In genomic region chr11:66546966-66547661, GRCh38 we compare ENCODE assay signal across 10 cellular contexts. TPM values are rescaled to one million over a fixed set of nuclear protein-coding genes. Genes with fewer than 3 reads are reported as not detected.
DNase-seq lines count a peak whose midpoint lies in the region; ATAC-seq and TF ChIP-seq lines count a peak whose summit lies in the region.
"Had no signal": no experiment of that assay in that cellular context is flagged by ENCODE, and none has a peak within 500 bp of the region (broad histone marks: within the 10 kb centered on the region; RNA-seq: fewer than 3 reads in every experiment).

No MANE protein-coding gene starts in this region.

- peak overlapping the region; percentile 77 for H2AFZ ChIP-seq in SU-DHL-6 (ENCODE audit: low read depth, low read length, severe bottlenecking)

- no peaks in the 10 kb centered on the region for H3K27me3 Mint-ChIP-seq in activated T-cell treated with anti-CD3 and anti-CD28 coated beads, Interleukin-2, amount 50 U/mL, for 4 hours (ENCODE audit: low read depth)

- H3K9me3 ChIP-seq in SU-DHL-6 (ENCODE audit: insufficient read depth, low read length): no peaks in the 10 kb centered on the region
- H3K9me3 ChIP-seq in iPS DF 6.9 (ENCODE audit: control insufficient read depth, insufficient read depth, low read length): no peaks in the 10 kb centered on the region
- H3K9me3 ChIP-seq in suprapubic skin: no peaks in the 10 kb centered on the region

- H3K27ac ChIP-seq in SU-DHL-6 (ENCODE audit: low read depth, low read length) (no peak overlapping the region), iPS DF 6.9 (ENCODE audit: low read length) (no peak overlapping the region), suprapubic skin (no peak overlapping the region)

- H3K36me3 ChIP-seq in SU-DHL-6 (ENCODE audit: low read length) (no peaks in the 10 kb centered on the region), iPS DF 6.9 (ENCODE audit: control insufficient read depth, insufficient read depth, low read length) (no peaks in the 10 kb centered on the region), suprapubic skin (peaks cover 13% of the 10 kb centered on the region)

- no peak for TF ChIP-seq CTCF in SU-DHL-6 (IDR thresholded peaks at IDR 0.05; ENCODE audit: insufficient read depth, low read length, poor library complexity, severe bottlenecking)
- TF ChIP-seq CTCF in suprapubic skin (IDR thresholded peaks at IDR 0.05): no peak

- no peaks in the 10 kb centered on the region for H3K9me3 Mint-ChIP-seq in activated T-cell treated with anti-CD3 and anti-CD28 coated beads, Interleukin-2, amount 50 U/mL, for 4 hours

- no peak for TF ChIP-seq POLR2A in suprapubic skin (IDR thresholded peaks at IDR 0.05)

- no peaks in the 10 kb centered on the region for H3K79me2 ChIP-seq in SU-DHL-6 (ENCODE audit: insufficient read depth, low read length)

- no peak for ATAC-seq in activated T-cell treated with anti-CD3 and anti-CD28 coated beads, Interleukin-2, amount 50 U/mL, for 4 hours
- ATAC-seq in HG03045 (IDR thresholded peaks at IDR 0.05; ENCODE audit: unreplicated experiment): no peak

- peaks cover 7% of the 10 kb centered on the region for H3K36me3 Mint-ChIP-seq in activated T-cell treated with anti-CD3 and anti-CD28 coated beads, Interleukin-2, amount 50 U/mL, for 4 hours (ENCODE audit: insufficient read depth)

- WGBS in iPS DF 6.9 (ENCODE audit: insufficient coverage, insufficient read length): no CpG with 5 or more reads among the region's 18 CpGs
- 48% methylated on average over 6 of the region's 18 CpGs for WGBS in suprapubic skin

- no peak for DNase-seq in activated T-cell treated with anti-CD3 and anti-CD28 coated beads, Interleukin-2, amount 50 U/mL, for 4 hours
- DNase-seq in activated T-cell treated with anti-CD3 and anti-CD28 coated beads, Interleukin-2, amount 50 U/mL, for 1 hour: no peak
- DNase-seq in iPS DF 6.9 (ENCODE audit: low read depth, low spot score): no peak
- DNase-seq in suprapubic skin (ENCODE audit: low spot score in 2 of 2): no peak
- no peak for DNase-seq in AG08396 (ENCODE audit: low spot score)
- no peak for DNase-seq in NCI-H1930 (lab: John Stamatoyannopoulos, UW)
- DNase-seq: COR-L47, NCI-H526 treated with DMSO at 0.1 percent for 48 hours had no signal

- no peak for TF ChIP-seq EP300 in suprapubic skin (IDR thresholded peaks at IDR 0.05)

- peak overlapping the region; percentile 96 for H3K4me2 ChIP-seq in SU-DHL-6 (ENCODE audit: low read depth, low read length, poor library complexity, severe bottlenecking)

- no peaks in the 10 kb centered on the region for H3K27me3 ChIP-seq in SU-DHL-6 (ENCODE audit: low read length)
- no peaks in the 10 kb centered on the region for H3K27me3 ChIP-seq in iPS DF 6.9 (ENCODE audit: control insufficient read depth, insufficient read depth, low read length)
- no peaks in the 10 kb centered on the region for H3K27me3 ChIP-seq in suprapubic skin

- H3K9me2 ChIP-seq in SU-DHL-6 (replicated peaks; ENCODE audit: insufficient read depth, low read length): no peaks in the 10 kb centered on the region

- H3K4me1 Mint-ChIP-seq in activated T-cell treated with anti-CD3 and anti-CD28 coated beads, Interleukin-2, amount 50 U/mL, for 4 hours (ENCODE audit: low read depth): peaks cover 32% of the 10 kb centered on the region

- H4K20me1 ChIP-seq in SU-DHL-6 (ENCODE audit: low read depth, low read length): no peaks in the 10 kb centered on the region

- H3F3A ChIP-seq in SU-DHL-6 (ENCODE audit: insufficient read depth): peaks cover 16% of the 10 kb centered on the region

- peaks cover 2% of the 10 kb centered on the region; the same call in 1 of the 2 replicates for H3K4me1 ChIP-seq in iPS DF 6.9 (ENCODE audit: control insufficient read depth, insufficient read depth, low read length)
- H3K4me1 ChIP-seq in suprapubic skin: peaks cover 36% of the 10 kb centered on the region

- no peak overlapping the region for H3K9ac ChIP-seq in SU-DHL-6 (ENCODE audit: low read length)

- H3K4me3 Mint-ChIP-seq in activated T-cell treated with anti-CD3 and anti-CD28 coated beads, Interleukin-2, amount 50 U/mL, for 4 hours: peak overlapping the region; percentile 89

- H3K4me3 ChIP-seq in SU-DHL-6 (ENCODE audit: insufficient read depth, low read length, poor library complexity, severe bottlenecking): no peak overlapping the region
- H3K4me3 ChIP-seq in iPS DF 6.9 (ENCODE audit: low read length): peak overlapping the region; percentile 82; the same call in 1 of the 2 replicates
- H3K4me3 ChIP-seq in suprapubic skin: peak overlapping the region; percentile 73

RNA-seq across cellular contexts. Expression of gene ACTN3, which starts 0.4 kb away (rescaled TPM):
- total RNA-seq in activated T-cell treated with anti-CD3 and anti-CD28 coated beads, Interleukin-2, amount 50 U/mL, for 4 hours: under 1 TPM in 2 of 3 donors, not detected in 1; 0.08 to 0.18 TPM
- not detected for total RNA-seq in suprapubic skin

RNA-seq across cellular contexts. Expression of gene ZDHHC24, which starts 1.3 kb away (rescaled TPM):
- 1 to 10 TPM; 6.3 to 7.3 (median 6.4) TPM for total RNA-seq in activated T-cell treated with anti-CD3 and anti-CD28 coated beads, Interleukin-2, amount 50 U/mL, for 4 hours
- 10 to 100 TPM; 13.9 to 37.2 (median 15.3) TPM for total RNA-seq in suprapubic skin

RNA-seq across cellular contexts. Expression of gene CTSF, which starts 21.3 kb away (rescaled TPM):
- total RNA-seq in activated T-cell treated with anti-CD3 and anti-CD28 coated beads, Interleukin-2, amount 50 U/mL, for 4 hours: under 1 TPM; 0.33 to 0.89 (median 0.63) TPM
- total RNA-seq in suprapubic skin: 100 to 1,000 TPM in 1 of 4 donors, 10 to 100 TPM in 3; 61.6 to 114 (median 83.2) TPM

RNA-seq across cellular contexts. Expression of gene BBS1, which starts 36.7 kb away (rescaled TPM):
- 10 to 100 TPM; 13.1 to 13.8 (median 13.6) TPM for total RNA-seq in activated T-cell treated with anti-CD3 and anti-CD28 coated beads, Interleukin-2, amount 50 U/mL, for 4 hours
- 10 to 100 TPM; 35.5 to 85.2 (median 57.0) TPM for total RNA-seq in suprapubic skin

RNA-seq across cellular contexts. Expression of gene CCDC87, which starts 45.7 kb away (rescaled TPM):
- total RNA-seq in activated T-cell treated with anti-CD3 and anti-CD28 coated beads, Interleukin-2, amount 50 U/mL, for 4 hours: under 1 TPM; 0.08 to 0.16 (median 0.13) TPM
- under 1 TPM in 2 of 4 donors, not detected in 2; 0.30 to 0.55 TPM for total RNA-seq in suprapubic skin

Comparison
In these comparisons a context has a peak if more than half of its experiments do, and no peak if none do; other contexts are left out.
1. RNA of gene CTSF, which starts 21.3 kb away (total RNA-seq): 61.6 to 114 TPM in suprapubic skin; 0.33 to 0.89 TPM in activated T-cell treated with anti-CD3 and anti-CD28 coated beads, Interleukin-2, amount 50 U/mL, for 4 hours; every median in the first group is over 10 times any median in the second.